ENCODE assay signal across 10 cellular contexts in the genomic region with DNA sequence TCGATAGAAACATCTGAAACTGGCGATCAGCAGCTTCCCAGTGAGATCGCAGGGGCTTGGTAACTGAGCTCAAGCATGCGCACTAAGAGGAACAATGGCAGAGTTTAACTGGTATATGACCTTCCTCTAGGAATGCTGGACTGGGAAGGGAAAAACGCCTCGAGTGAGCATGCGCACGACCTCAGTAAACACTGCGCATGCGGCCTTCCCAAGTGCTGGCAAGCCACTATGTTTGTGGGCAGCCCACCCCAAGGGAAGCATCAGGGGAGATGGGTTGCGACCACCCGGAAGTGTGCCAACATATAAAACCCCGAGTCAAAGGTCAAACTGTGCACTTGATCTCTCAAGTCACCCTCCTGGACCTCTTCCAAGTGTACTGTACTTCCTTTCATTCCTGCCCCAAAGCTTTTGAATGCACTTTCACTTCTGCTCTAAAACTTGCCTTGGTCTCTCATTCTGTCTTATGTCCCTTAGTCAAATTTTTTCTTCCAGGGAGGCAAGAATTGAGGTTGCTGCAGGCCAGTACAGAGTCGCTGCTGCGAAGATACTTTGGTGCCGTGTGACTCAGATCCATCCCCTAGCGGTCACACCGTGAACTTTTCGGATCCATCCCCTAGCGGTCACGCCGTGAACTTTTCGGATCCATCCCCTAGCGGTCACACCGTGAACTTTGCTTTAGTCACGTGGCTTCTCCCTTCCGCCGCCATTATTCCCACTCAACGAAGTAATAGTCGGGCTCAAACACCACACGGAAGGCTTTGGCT.
DNase-seq lines count a peak whose midpoint lies in the region; ATAC-seq and TF ChIP-seq lines count a peak whose summit lies in the region.
"Had no signal": no experiment of that assay in that cellular context is flagged by ENCODE, and none has a peak within 500 bp of the region (broad histone marks: within the 10 kb centered on the region; RNA-seq: fewer than 3 reads in every experiment).

No MANE protein-coding gene starts in this region.

- H3K79me2 ChIP-seq in GM23338 (replicated peaks; ENCODE audit: insufficient read depth) (no peaks in the 10 kb centered on the region), hepatocyte (no peaks in the 10 kb centered on the region)

- H3K4me1 ChIP-seq in GM23338 (ENCODE audit: insufficient read depth), result no peaks in the 10 kb centered on the region; the same call in 1 of the 2 replicates
- H3K4me1 ChIP-seq in adrenal gland (replicated peaks in 1 of 2), result peaks cover 14 to 29% of the 10 kb centered on the region in 2 donors
- H3K4me1 ChIP-seq in hepatocyte (ENCODE audit: insufficient read depth), result peaks cover 11% of the 10 kb centered on the region

- H3K9me3 ChIP-seq in adrenal gland (replicated peaks in 1 of 3) (no peaks in the 10 kb centered on the region), hepatocyte (ENCODE audit: low read depth) (no peaks in the 10 kb centered on the region)

- DNase-seq in GM23338 (ENCODE audit: low spot score) (peak; percentile 91), adrenal gland (peak in 1 of 7 donors; percentile 16), hepatocyte (ENCODE audit: low spot score) (no peak), sciatic nerve (ENCODE audit: low spot score) (peak; percentile 82), NK-92 (lab: John Stamatoyannopoulos, UW; ENCODE audit: unreplicated experiment) (no peak)
- no peak for DNase-seq in activated naive CD8-positive, alpha-beta T cell treated with anti-CD3 and anti-CD28 coated beads, Interleukin-2, amount 50 U/mL, for 24 hours
- DNase-seq: stimulated activated naive CD4-positive, alpha-beta T cell had no signal

- peaks cover 29% of the 10 kb centered on the region; the same call in 2 of the 3 replicates for H3K9me3 Mint-ChIP-seq in GM23338
- H3K9me3 Mint-ChIP-seq in activated naive CD8-positive, alpha-beta T cell treated with anti-CD3 and anti-CD28 coated beads, Interleukin-2, amount 50 U/mL, for 24 hours, result no peaks in the 10 kb centered on the region

- no peak overlapping the region for H3K4me2 ChIP-seq in GM23338
- no peak overlapping the region for H3K4me2 ChIP-seq in hepatocyte

- H4K20me1 ChIP-seq in GM23338 (replicated peaks; ENCODE audit: insufficient read depth) (no peaks in the 10 kb centered on the region), hepatocyte (ENCODE audit: insufficient read depth, poor library complexity, severe bottlenecking) (no peaks in the 10 kb centered on the region)

- TF ChIP-seq CTCF in GM23338 (conservative IDR thresholded peaks at IDR 0.05; ENCODE audit: low read depth in 2 of 2) (peak; percentile 81 to 98), adrenal gland (IDR thresholded peaks at IDR 0.05) (peak; percentile 23 to 80 (median 61)), hepatocyte (IDR thresholded peaks at IDR 0.05; ENCODE audit: poor library complexity) (peak; percentile 18)

- H3K4me3 ChIP-seq in GM23338 (no peak overlapping the region), adrenal gland (no peak overlapping the region), hepatocyte (no peak overlapping the region)

- H3K9me2 ChIP-seq in GM23338 (ENCODE audit: insufficient read depth), result peaks cover 5% of the 10 kb centered on the region; the same call in 1 of the 2 replicates
- H3K9me2 ChIP-seq in hepatocyte (replicated peaks; ENCODE audit: insufficient read depth), result no peaks in the 10 kb centered on the region

- H3K27ac Mint-ChIP-seq in GM23338, result no peak overlapping the region
- no peak overlapping the region for H3K27ac Mint-ChIP-seq in activated naive CD8-positive, alpha-beta T cell treated with anti-CD3 and anti-CD28 coated beads, Interleukin-2, amount 50 U/mL, for 24 hours
- H3K27ac Mint-ChIP-seq: IgD-negative memory B cell had no signal

- peaks cover 6% of the 10 kb centered on the region for H3K27me3 Mint-ChIP-seq in GM23338 (ENCODE audit: insufficient read depth, low read depth, poor library complexity)
- peaks cover 11% of the 10 kb centered on the region for H3K27me3 Mint-ChIP-seq in activated naive CD8-positive, alpha-beta T cell treated with anti-CD3 and anti-CD28 coated beads, Interleukin-2, amount 50 U/mL, for 24 hours

- intact Hi-C loops in adrenal gland (cut with DNase I) (no loop called here), sciatic nerve (cut with DNase I) (no loop called here)

- peak; percentile 92 for ATAC-seq in GM23338
- peak; percentile 87 for ATAC-seq in sciatic nerve
- ATAC-seq in GM18517 (IDR thresholded peaks at IDR 0.05; ENCODE audit: unreplicated experiment), result no peak
- ATAC-seq in HG02798 (IDR thresholded peaks at IDR 0.05; ENCODE audit: poor library complexity, unreplicated experiment), result no peak
- no peak for ATAC-seq in activated naive CD8-positive, alpha-beta T cell treated with anti-CD3 and anti-CD28 coated beads, Interleukin-2, amount 50 U/mL, for 24 hours

- H3K36me3 ChIP-seq in GM23338 (ENCODE audit: insufficient read depth) (0 out of 2 replicates have a peak, but pooled peaks cover 3% of the 10 kb centered on the region), adrenal gland (replicated peaks in 1 of 2) (no peaks in the 10 kb centered on the region), hepatocyte (replicated peaks; ENCODE audit: insufficient read depth, low read depth) (no peaks in the 10 kb centered on the region)

- no peak overlapping the region for H3K4me3 Mint-ChIP-seq in GM23338
- no peak overlapping the region for H3K4me3 Mint-ChIP-seq in activated naive CD8-positive, alpha-beta T cell treated with anti-CD3 and anti-CD28 coated beads, Interleukin-2, amount 50 U/mL, for 24 hours

- no peaks in the 10 kb centered on the region for H3F3A ChIP-seq in GM23338 (replicated peaks; ENCODE audit: low read depth)

- H2AFZ ChIP-seq in GM23338, result 0 out of 2 replicates have a peak overlapping the region, but pooled peaks have one; percentile 0
- no peak overlapping the region for H2AFZ ChIP-seq in hepatocyte

- peaks cover 8% of the 10 kb centered on the region; the same call in 2 of the 3 replicates for H3K36me3 Mint-ChIP-seq in GM23338 (ENCODE audit: low read depth)
- no peaks in the 10 kb centered on the region for H3K36me3 Mint-ChIP-seq in activated naive CD8-positive, alpha-beta T cell treated with anti-CD3 and anti-CD28 coated beads, Interleukin-2, amount 50 U/mL, for 24 hours (ENCODE audit: low read depth)

- H3K4me1 Mint-ChIP-seq in GM23338, result peaks cover 9% of the 10 kb centered on the region; the same call in 2 of the 3 replicates
- no peaks in the 10 kb centered on the region for H3K4me1 Mint-ChIP-seq in activated naive CD8-positive, alpha-beta T cell treated with anti-CD3 and anti-CD28 coated beads, Interleukin-2, amount 50 U/mL, for 24 hours

- H3K27me3 ChIP-seq in GM23338 (ENCODE audit: insufficient read depth) (no peaks in the 10 kb centered on the region), adrenal gland (no peaks in the 10 kb centered on the region), hepatocyte (no peaks in the 10 kb centered on the region)

- WGBS in adrenal gland, 4 donors, result 66 to 80% (median 76%) methylated on average over 26 to 31 of the region's 31 CpGs
- 87% methylated on average over 31 of the region's 31 CpGs for WGBS in hepatocyte (ENCODE audit: low lambda C conversion rate, missing lambda C conversion rate)

- no peak overlapping the region for H3K27ac ChIP-seq in GM23338 (ENCODE audit: low read depth)
- peak overlapping the region in 2 of 5 donors; percentile 49 to 66 for H3K27ac ChIP-seq in adrenal gland
- H3K27ac ChIP-seq in hepatocyte, result peak overlapping the region; percentile 44

- TF ChIP-seq POLR2A in adrenal gland (IDR thresholded peaks at IDR 0.05), result no peak

TF ChIP-seq in GM23338, 12 proteins besides CTCF, POLR2A, EP300 and RAD21 (continues in another document):
- TF ChIP-seq JUNB (IDR thresholded peaks at IDR 0.05; ENCODE audit: unreplicated experiment) (no peak), ZNF114 (CRISPR knock-in tag; IDR thresholded peaks at IDR 0.05) (no peak), CREB1 (CRISPR knock-in tag; IDR thresholded peaks at IDR 0.05; ENCODE audit: low read depth) (no peak; the same call in 1 of the 2 replicates)

Comparison
In these comparisons a context has a peak if more than half of its experiments do, and no peak if none do; other contexts are left out.
1. ATAC-seq: peak in GM23338 (single experiment) and sciatic nerve (single experiment); none in GM18517 (single experiment), HG02798 (single experiment) and activated naive CD8-positive, alpha-beta T cell treated with anti-CD3 and anti-CD28 coated beads, Interleukin-2, amount 50 U/mL, for 24 hours (single experiment).
2. DNase-seq: peak in GM23338 (single experiment) and sciatic nerve (single experiment); none in hepatocyte (single experiment), NK-92 (single experiment) and activated naive CD8-positive, alpha-beta T cell treated with anti-CD3 and anti-CD28 coated beads, Interleukin-2, amount 50 U/mL, for 24 hours (single experiment).
3. CTCF ChIP-seq: peak in every context shown above with its lines; median percentile 90 in GM23338; 61 in adrenal gland; 18 in hepatocyte.